In the genomic region with DNA sequence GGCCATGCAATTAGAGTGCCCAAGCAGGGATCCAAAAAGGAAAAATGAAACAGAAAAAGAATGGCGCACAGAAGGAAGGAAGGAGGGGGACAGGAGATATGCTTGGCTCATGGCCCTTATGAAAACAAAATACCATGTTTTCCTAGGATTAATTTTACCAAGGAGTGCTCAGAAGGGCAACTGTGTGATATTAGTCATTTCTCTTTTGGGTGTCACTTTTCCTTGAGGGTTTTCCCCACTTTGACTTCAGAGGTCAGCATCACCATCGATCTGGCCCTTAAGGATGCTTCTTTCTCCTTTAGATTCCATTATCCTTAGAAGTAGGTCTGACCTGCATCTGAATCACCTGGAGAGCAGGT, we compare ENCODE assay signal across 10 cellular contexts. TPM values are rescaled to one million over a fixed set of nuclear protein-coding genes. Genes with fewer than 3 reads are reported as not detected.
A peak's percentile ranks its signal among the peaks of the same experiment; 100 is the strongest.
DNase-seq lines count a peak whose midpoint lies in the region; ATAC-seq and TF ChIP-seq lines count a peak whose summit lies in the region.
"Had no signal": no experiment of that assay in that cellular context is flagged by ENCODE, and none has a peak within 500 bp of the region (broad histone marks: within the 10 kb centered on the region; RNA-seq: fewer than 3 reads in every experiment).

No MANE protein-coding gene starts in this region.

- H3K9me3 ChIP-seq in mucosa of stomach (ENCODE audit: control insufficient read depth, low read length) (no peaks in the 10 kb centered on the region), vagina (no peaks in the 10 kb centered on the region)
- H3K9me3 ChIP-seq: HAP-1 had no signal

- ATAC-seq in stimulated activated naive CD8-positive, alpha-beta T cell treated with anti-CD3 and anti-CD28 coated beads, Interleukin-15, Interleukin-2, amounts not matched to agents 100 U/mL and 50 U/mL, for 24 hours = no peak

- intact Hi-C loops in MCF 10A (cut with micrococcal nuclease) = loop anchor here (5.0 kb wide), 1 partner anchor 110 kb away; the partner anchor contains the start of gene HSPBAP1
- intact Hi-C loops in vagina (cut with DNase I) = loop anchor here (5.0 kb wide), 1 partner anchor 290 kb away; no protein-coding TSS in a partner anchor

- no peak for TF ChIP-seq CTCF in MCF 10A (IDR thresholded peaks at IDR 0.05; ENCODE audit: unreplicated experiment)
- TF ChIP-seq CTCF in vagina (IDR thresholded peaks at IDR 0.05) = no peak

- H3K4me3 ChIP-seq in mucosa of stomach (ENCODE audit: low read length) (peak overlapping the region; percentile 28), vagina (peak overlapping the region; percentile 78 to 84)

- H3K9ac ChIP-seq in mucosa of stomach (ENCODE audit: low read length) = peak overlapping the region; percentile 95

- CTCF ChIA-PET in MCF 10A (lab: Yijun Ruan, JAX) = interaction anchor here (0.6 to 6.9 kb wide), 3 partner anchors 124 to 566 kb away, joined by 3 to 140 read pairs (median 3); no protein-coding TSS in a partner anchor
- CTCF ChIA-PET in HEK293T (lab: Yijun Ruan, JAX) = no interaction called here

- no peaks in the 10 kb centered on the region for H3K27me3 Mint-ChIP-seq in stimulated activated naive CD8-positive, alpha-beta T cell treated with anti-CD3 and anti-CD28 coated beads, Interleukin-15, Interleukin-2, amounts not matched to agents 100 ng/mL and 50 ng/mL, for 24 hours
- no peaks in the 10 kb centered on the region for H3K27me3 Mint-ChIP-seq in MCF 10A (ENCODE audit: insufficient read depth, unreplicated experiment)

- H3K27ac Mint-ChIP-seq in stimulated activated naive CD8-positive, alpha-beta T cell treated with anti-CD3 and anti-CD28 coated beads, Interleukin-15, Interleukin-2, amounts not matched to agents 100 ng/mL and 50 ng/mL, for 24 hours = peak overlapping the region; percentile 98
- peak overlapping the region; percentile 83 for H3K27ac Mint-ChIP-seq in MCF 10A (ENCODE audit: low read depth, unreplicated experiment)

- H3K4me1 ChIP-seq in mucosa of stomach (ENCODE audit: control insufficient read depth, insufficient read depth, low read length) (peaks cover 20% of the 10 kb centered on the region), vagina (peaks cover 30% of the 10 kb centered on the region)

- H3K36me3 ChIP-seq in mucosa of stomach (ENCODE audit: control insufficient read depth, insufficient read depth, low read length) (peaks cover under 1% of the 10 kb centered on the region), vagina (no peaks in the 10 kb centered on the region)
- H3K36me3 ChIP-seq: WERI-Rb-1 had no signal

- peaks cover 26% of the 10 kb centered on the region for H3K36me3 Mint-ChIP-seq in stimulated activated naive CD8-positive, alpha-beta T cell treated with anti-CD3 and anti-CD28 coated beads, Interleukin-15, Interleukin-2, amounts not matched to agents 100 ng/mL and 50 ng/mL, for 24 hours (ENCODE audit: low read depth)
- H3K36me3 Mint-ChIP-seq in MCF 10A (ENCODE audit: insufficient read depth, unreplicated experiment) = peaks cover 12% of the 10 kb centered on the region

- peak overlapping the region; percentile 97 for H3K4me3 Mint-ChIP-seq in stimulated activated naive CD8-positive, alpha-beta T cell treated with anti-CD3 and anti-CD28 coated beads, Interleukin-15, Interleukin-2, amounts not matched to agents 100 ng/mL and 50 ng/mL, for 24 hours
- H3K4me3 Mint-ChIP-seq in MCF 10A (ENCODE audit: unreplicated experiment) = peak overlapping the region; percentile 77

- POLR2A ChIA-PET in MCF 10A (lab: Yijun Ruan, JAX) (interaction anchor here (1.2 to 1.7 kb wide), 3 partner anchors 114 to 185 kb away, joined by 3 to 4 read pairs (median 4); partner anchors contain the start of gene KPNA1), HEK293T (lab: Yijun Ruan, JAX) (no interaction called here)

- H3K27me3 ChIP-seq in mucosa of stomach (ENCODE audit: control insufficient read depth, insufficient read depth, low read length) (no peaks in the 10 kb centered on the region), vagina (no peaks in the 10 kb centered on the region)

- H3K27ac ChIP-seq in vagina = peak overlapping the region; percentile 98
- H3K27ac ChIP-seq: WERI-Rb-1 had no signal

- H3K9me3 Mint-ChIP-seq in stimulated activated naive CD8-positive, alpha-beta T cell treated with anti-CD3 and anti-CD28 coated beads, Interleukin-15, Interleukin-2, amounts not matched to agents 100 ng/mL and 50 ng/mL, for 24 hours = no peaks in the 10 kb centered on the region
- H3K9me3 Mint-ChIP-seq in MCF 10A (ENCODE audit: unreplicated experiment) = no peaks in the 10 kb centered on the region

- TF ChIP-seq POLR2A in vagina (IDR thresholded peaks at IDR 0.05) = no peak

- H3K4me1 Mint-ChIP-seq in stimulated activated naive CD8-positive, alpha-beta T cell treated with anti-CD3 and anti-CD28 coated beads, Interleukin-15, Interleukin-2, amounts not matched to agents 100 ng/mL and 50 ng/mL, for 24 hours (ENCODE audit: low read depth) = peaks cover 68% of the 10 kb centered on the region
- peaks cover 16% of the 10 kb centered on the region for H3K4me1 Mint-ChIP-seq in MCF 10A (ENCODE audit: insufficient read depth, unreplicated experiment)

- DNase-seq in stimulated activated naive CD8-positive, alpha-beta T cell treated with anti-CD3 and anti-CD28 coated beads, Interleukin-15, Interleukin-2, amounts not matched to agents 100 U/mL and 50 U/mL, for 24 hours = no peak
- DNase-seq in MCF 10A (ENCODE audit: unreplicated experiment) = no peak
- DNase-seq in vagina (ENCODE audit: extremely low spot score in 2 of 2) = no peak
- no peak for DNase-seq in NCI-H2107 (lab: John Stamatoyannopoulos, UW)
- DNase-seq in DMS114 treated with DMSO at 0.1 percent for 48 hours (lab: John Stamatoyannopoulos, UW; ENCODE audit: unreplicated experiment) = no peak
- no peak for DNase-seq in HEK293T (ENCODE audit: extremely low spot score)
- DNase-seq: WERI-Rb-1 had no signal

- no TSS peak for BruUV-seq in MCF 10A (replicated peaks; lab: Mats Ljungman, UMichigan)

TF ChIP-seq in HEK293T, 16 proteins besides CTCF, POLR2A, EP300 and RAD21:
- no peak for TF ChIP-seq FOXA1 (IDR thresholded peaks at IDR 0.05)
- no peak for TF ChIP-seq FOXK2 (IDR thresholded peaks at IDR 0.05)
- TF ChIP-seq TARDBP (IDR thresholded peaks at IDR 0.05) = no peak
- TF ChIP-seq ARNT (IDR thresholded peaks at IDR 0.05) = no peak
- no peak for TF ChIP-seq NFRKB (IDR thresholded peaks at IDR 0.05)
- TF ChIP-seq FOXM1 (IDR thresholded peaks at IDR 0.05; ENCODE audit: borderline replicate concordance) = no peak
- TF ChIP-seq ZNF384 (IDR thresholded peaks at IDR 0.05) = no peak
- TF ChIP-seq CTBP1 (IDR thresholded peaks at IDR 0.05; ENCODE audit: borderline replicate concordance) = no peak
- no peak for TF ChIP-seq BHLHE40 (IDR thresholded peaks at IDR 0.05; ENCODE audit: borderline replicate concordance)
- no peak for TF ChIP-seq SP1 (IDR thresholded peaks at IDR 0.05)
- TF ChIP-seq ELF4 (IDR thresholded peaks at IDR 0.05) = no peak
- TF ChIP-seq HDGF (IDR thresholded peaks at IDR 0.05; ENCODE audit: borderline replicate concordance) = no peak
- no peak for TF ChIP-seq SUZ12 (IDR thresholded peaks at IDR 0.05)
- TF ChIP-seq L3MBTL2 (conservative IDR thresholded peaks at IDR 0.05) = no peak
- TF ChIP-seq LEF1 (IDR thresholded peaks at IDR 0.05; ENCODE audit: borderline replicate concordance) = no peak
- TF ChIP-seq, protein P1, sequence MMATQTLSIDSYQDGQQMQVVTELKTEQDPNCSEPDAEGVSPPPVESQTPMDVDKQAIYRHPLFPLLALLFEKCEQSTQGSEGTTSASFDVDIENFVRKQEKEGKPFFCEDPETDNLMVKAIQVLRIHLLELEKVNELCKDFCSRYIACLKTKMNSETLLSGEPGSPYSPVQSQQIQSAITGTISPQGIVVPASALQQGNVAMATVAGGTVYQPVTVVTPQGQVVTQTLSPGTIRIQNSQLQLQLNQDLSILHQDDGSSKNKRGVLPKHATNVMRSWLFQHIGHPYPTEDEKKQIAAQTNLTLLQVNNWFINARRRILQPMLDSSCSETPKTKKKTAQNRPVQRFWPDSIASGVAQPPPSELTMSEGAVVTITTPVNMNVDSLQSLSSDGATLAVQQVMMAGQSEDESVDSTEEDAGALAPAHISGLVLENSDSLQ (IDR thresholded peaks at IDR 0.05) = no peak

RNA-seq across cellular contexts. Expression of gene PARP14, which starts 1.4 kb away (rescaled TPM):
- total RNA-seq in MCF 10A (2022) (15.5 and 23.8 TPM in 2 replicates), vagina (44.4 TPM)
